ENCODE assay signal across 19 cellular contexts in genomic region chr12:111074965-111075364, GRCh38. TPM values are rescaled to one million over a fixed set of nuclear protein-coding genes. Genes with fewer than 3 reads are reported as not detected.
DNase-seq lines count a peak whose midpoint lies in the region; ATAC-seq and TF ChIP-seq lines count a peak whose summit lies in the region.
"Had no signal": no experiment of that assay in that cellular context is flagged by ENCODE, and none has a peak within 500 bp of the region (broad histone marks: within the 10 kb centered on the region; RNA-seq: fewer than 3 reads in every experiment).

No MANE protein-coding gene starts in this region.

- H3K27ac ChIP-seq in C4-2B, result peak overlapping the region; percentile 74
- H3K27ac ChIP-seq: 22Rv1, RWPE1 had no signal

- ATAC-seq in HG02623 (IDR thresholded peaks at IDR 0.05; ENCODE audit: unreplicated experiment), result no peak
- ATAC-seq: CD8-positive, alpha-beta T cell; PC-3 had no signal

- DNase-seq in NCI-H2107 (lab: John Stamatoyannopoulos, UW), result peak; percentile 0
- no peak for DNase-seq in NCI-H2107 treated with DMSO at 0.1 percent for 48 hours (lab: John Stamatoyannopoulos, UW; ENCODE audit: unreplicated experiment)
- DNase-seq in glutamatergic neuron, result no peak
- no peak for DNase-seq in progenitor cell of endocrine pancreas (ENCODE audit: low spot score, unreplicated experiment)
- DNase-seq in foreskin fibroblast, result no peak
- no peak for DNase-seq in SK-N-DZ (ENCODE audit: low spot score)
- DNase-seq: CD8-positive, alpha-beta T cell; DMS79; HCEC 1CT; NCI-H1105 treated with DMSO at 0.1 percent for 48 hours; NCI-H748 treated with DMSO at 0.1 percent for 48 hours; PC-3 had no signal

- no peak overlapping the region for H3K4me3 ChIP-seq in foreskin fibroblast (ENCODE audit: low read depth in 1 of 2, low read length in 2 of 2)

- TF ChIP-seq CTCF in C4-2B (conservative IDR thresholded peaks at IDR 0.05) (no peak), glutamatergic neuron (IDR thresholded peaks at IDR 0.05; ENCODE audit: partially characterized antibody, unreplicated experiment) (no peak), progenitor cell of endocrine pancreas (IDR thresholded peaks at IDR 0.05; ENCODE audit: unreplicated experiment) (no peak), foreskin fibroblast (IDR thresholded peaks at IDR 0.05; ENCODE audit: low read depth, low read length) (no peak)

- H3K9me3 Mint-ChIP-seq in glutamatergic neuron (ENCODE audit: unreplicated experiment) (peaks cover 4% of the 10 kb centered on the region), progenitor cell of endocrine pancreas (ENCODE audit: low read depth) (peaks cover 10% of the 10 kb centered on the region)
- H3K9me3 Mint-ChIP-seq: CD8-positive, alpha-beta T cell had no signal

- no peaks in the 10 kb centered on the region for H3K36me3 Mint-ChIP-seq in glutamatergic neuron (ENCODE audit: unreplicated experiment)
- peaks cover 12% of the 10 kb centered on the region for H3K36me3 Mint-ChIP-seq in progenitor cell of endocrine pancreas (ENCODE audit: insufficient read depth)
- H3K36me3 Mint-ChIP-seq: CD8-positive, alpha-beta T cell had no signal

- H3K27me3 Mint-ChIP-seq in glutamatergic neuron (ENCODE audit: unreplicated experiment) (peaks cover 9% of the 10 kb centered on the region), progenitor cell of endocrine pancreas (no peaks in the 10 kb centered on the region)

- H3K27ac Mint-ChIP-seq in glutamatergic neuron (ENCODE audit: unreplicated experiment) (peak overlapping the region; percentile 44), progenitor cell of endocrine pancreas (no peak overlapping the region)
- H3K27ac Mint-ChIP-seq: B cell had no signal

- H3K4me1 Mint-ChIP-seq in glutamatergic neuron (ENCODE audit: low read depth, unreplicated experiment), result peaks cover 32% of the 10 kb centered on the region
- peaks cover 59% of the 10 kb centered on the region for H3K4me1 Mint-ChIP-seq in progenitor cell of endocrine pancreas (ENCODE audit: low read depth)
- H3K4me1 Mint-ChIP-seq: B cell had no signal

- H3K4me3 Mint-ChIP-seq in glutamatergic neuron (ENCODE audit: unreplicated experiment) (peak overlapping the region; percentile 30), progenitor cell of endocrine pancreas (ENCODE audit: low read depth) (peak overlapping the region; percentile 30)
- H3K4me3 Mint-ChIP-seq: B cell had no signal

RNA-seq across cellular contexts. Expression of gene CUX2, which starts 41.0 kb away (rescaled TPM):
- total RNA-seq in glutamatergic neuron (ENCODE audit: unreplicated experiment) (15.2 TPM), progenitor cell of endocrine pancreas (49.6 and 58.1 TPM in 2 replicates)
- polyA plus RNA-seq in SK-N-DZ (2014; cell fraction: cytosol; rRNA removed), result 7.8 and 8.0 TPM in 2 replicates
- 4.2 and 11.8 TPM in 2 replicates for polyA plus RNA-seq in SK-N-DZ (2014; cell fraction: nucleus; rRNA removed)
- total RNA-seq: B cell, NCI-H460, PC-3 had no signal
- polyA plus RNA-seq: AG04450 had no signal
